In genomic region chr14:102249041-102249440, GRCh38 we compare ENCODE assay signal across 28 cellular contexts. TPM values are rescaled to one million over a fixed set of nuclear protein-coding genes. Genes with fewer than 3 reads are reported as not detected.
DNase-seq lines count a peak whose midpoint lies in the region; ATAC-seq and TF ChIP-seq lines count a peak whose summit lies in the region.
"Had no signal": no experiment of that assay in that cellular context is flagged by ENCODE, and none has a peak within 500 bp of the region (broad histone marks: within the 10 kb centered on the region; RNA-seq: fewer than 3 reads in every experiment).

No MANE protein-coding gene starts in this region.

- H3K36me3 ChIP-seq in GM23248 (ENCODE audit: low read depth) = no peaks in the 10 kb centered on the region
- H3K36me3 ChIP-seq: breast epithelium had no signal

- no peak for TF ChIP-seq CTCF in fibroblast of pulmonary artery (IDR thresholded peaks at IDR 0.05; ENCODE audit: low read length, missing control alignments)

- H3K9ac ChIP-seq in GM23248 = no peak overlapping the region

- no peak overlapping the region for H3K27ac Mint-ChIP-seq in activated CD4-positive, alpha-beta memory T cell treated with anti-CD3 and anti-CD28 coated beads for 36 hours
- H3K27ac Mint-ChIP-seq: activated naive CD8-positive, alpha-beta T cell treated with anti-CD3 and anti-CD28 coated beads, Interleukin-2, amount 10 ng/mL, durations not matched to agents 7 days and 5 days; activated T-helper 2 cell treated with anti-CD3 and anti-CD28 coated beads, Interferon-gamma antibody, Interleukin-2, Interleukin-4, amounts not matched to agents 10 μg/mL and 5 μg/mL and 100 μg/mL, durations not matched to agents 14 hours and 24 hours and 36 hours; CD4-positive, alpha-beta memory T cell; IgD-negative memory B cell; nephron; WTC11 had no signal

- no peaks in the 10 kb centered on the region for H3K9me3 Mint-ChIP-seq in activated CD4-positive, alpha-beta memory T cell treated with anti-CD3 and anti-CD28 coated beads for 36 hours
- H3K9me3 Mint-ChIP-seq: activated naive CD8-positive, alpha-beta T cell treated with anti-CD3 and anti-CD28 coated beads, Interleukin-2, amount 10 ng/mL, durations not matched to agents 7 days and 5 days; activated T-helper 2 cell treated with anti-CD3 and anti-CD28 coated beads, Interferon-gamma antibody, Interleukin-2, Interleukin-4, amounts not matched to agents 10 μg/mL and 5 μg/mL and 100 μg/mL, durations not matched to agents 14 hours and 24 hours and 36 hours; CD4-positive, alpha-beta memory T cell; IgD-negative memory B cell; nephron; WTC11 had no signal

- H3K27me3 ChIP-seq in GM23248 (replicated peaks; ENCODE audit: insufficient read depth) = no peaks in the 10 kb centered on the region
- H3K27me3 ChIP-seq: breast epithelium, heart right ventricle, thyroid gland had no signal

- H3K9me3 ChIP-seq in GM23248 (ENCODE audit: low read depth) = no peaks in the 10 kb centered on the region
- H3K9me3 ChIP-seq: breast epithelium, heart right ventricle, psoas muscle, thyroid gland had no signal

- peak; percentile 9 for DNase-seq in HT1080 (ENCODE audit: low read depth)
- peak; percentile 94 for DNase-seq in amniotic epithelial cell (ENCODE audit: low read depth)
- DNase-seq in fibroblast of pulmonary artery (ENCODE audit: low read depth) = peak; percentile 63
- DNase-seq in posterior vena cava (ENCODE audit: low spot score) = peak; percentile 42
- no peak for DNase-seq in globus pallidus (ENCODE audit: low spot score)
- DNase-seq in activated CD4-positive, alpha-beta memory T cell treated with anti-CD3 and anti-CD28 coated beads for 36 hours = no peak
- DNase-seq in GM23248 = no peak
- DNase-seq: activated CD8-positive, alpha-beta memory T cell treated with anti-CD3 and anti-CD28 coated beads, Interleukin-2, amount 50 U/mL, for 4 hours; activated naive CD8-positive, alpha-beta T cell treated with anti-CD3 and anti-CD28 coated beads, Interleukin-2, amount 10 ng/mL, durations not matched to agents 7 days and 5 days; CD4-positive, alpha-beta memory T cell; cortex of kidney; heart right ventricle; NCI-H2171; NCI-H526 treated with DMSO at 0.1 percent for 48 hours; psoas muscle; RPMI8226; stimulated activated CD4-positive, alpha-beta T cell treated with anti-CD3 and anti-CD28 coated beads, Interleukin-2, amount 100 ng/mL, for 48 hours; stimulated activated naive CD8-positive, alpha-beta T cell treated with anti-CD3 and anti-CD28 coated beads, Interleukin-15, Interleukin-2, amounts not matched to agents 100 U/mL and 50 U/mL, for 24 hours; thyroid gland had no signal

- CTCF ChIA-PET in activated CD4-positive, alpha-beta memory T cell treated with anti-CD3 and anti-CD28 coated beads for 36 hours (lab: Charles Lee) = interaction anchor here (0.6 kb wide), 1 partner anchor 10 kb away, joined by 4 read pairs; no protein-coding TSS in a partner anchor

- H3K4me3 Mint-ChIP-seq in activated CD4-positive, alpha-beta memory T cell treated with anti-CD3 and anti-CD28 coated beads for 36 hours = no peak overlapping the region
- H3K4me3 Mint-ChIP-seq: activated naive CD8-positive, alpha-beta T cell treated with anti-CD3 and anti-CD28 coated beads, Interleukin-2, amount 10 ng/mL, durations not matched to agents 7 days and 5 days; IgD-negative memory B cell; nephron; WTC11 had no signal

- H2AFZ ChIP-seq in GM23248 = no peak overlapping the region

- H3K4me2 ChIP-seq in GM23248 (ENCODE audit: unreplicated experiment) = no peak overlapping the region

- POLR2A ChIA-PET in activated CD4-positive, alpha-beta memory T cell treated with anti-CD3 and anti-CD28 coated beads for 36 hours (lab: Charles Lee) = no interaction called here

- intact Hi-C loops in posterior vena cava (cut with DNase I) = no loop called here
- intact Hi-C loops in activated CD4-positive, alpha-beta memory T cell treated with anti-CD3 and anti-CD28 coated beads for 36 hours (cut with micrococcal nuclease) = no loop called here

- no peaks in the 10 kb centered on the region for H4K20me1 ChIP-seq in GM23248 (ENCODE audit: insufficient read depth)

- no peak overlapping the region for H3K27ac ChIP-seq in GM23248
- H3K27ac ChIP-seq: breast epithelium, heart right ventricle, psoas muscle, SK-N-MC, skin epidermis, thyroid gland had no signal

- H3K4me1 ChIP-seq in GM23248 (ENCODE audit: insufficient read depth) = no peaks in the 10 kb centered on the region
- H3K4me1 ChIP-seq: breast epithelium, psoas muscle, thyroid gland had no signal

- H3K79me2 ChIP-seq in GM23248 (ENCODE audit: insufficient read depth) = peaks cover 4% of the 10 kb centered on the region; the same call in 1 of the 2 replicates

- 96% methylated on average over 12 of the region's 12 CpGs for WGBS in GM23248 (ENCODE audit: low coverage in 1 of 2, low lambda C conversion rate in 2 of 2, missing lambda C conversion rate in 2 of 2), 2 experiments

- H3K36me3 Mint-ChIP-seq in activated CD4-positive, alpha-beta memory T cell treated with anti-CD3 and anti-CD28 coated beads for 36 hours = no peaks in the 10 kb centered on the region
- H3K36me3 Mint-ChIP-seq: activated naive CD8-positive, alpha-beta T cell treated with anti-CD3 and anti-CD28 coated beads, Interleukin-2, amount 10 ng/mL, durations not matched to agents 7 days and 5 days; CD4-positive, alpha-beta memory T cell; IgD-negative memory B cell; WTC11 had no signal

- no peak for ATAC-seq in GM19452 (IDR thresholded peaks at IDR 0.05; ENCODE audit: unreplicated experiment)
- ATAC-seq: heart right ventricle; left lobe of liver; psoas muscle; stimulated activated naive CD8-positive, alpha-beta T cell treated with anti-CD3 and anti-CD28 coated beads, Interleukin-15, Interleukin-2, amounts not matched to agents 100 U/mL and 50 U/mL, for 24 hours had no signal

- H3K27me3 Mint-ChIP-seq in activated CD4-positive, alpha-beta memory T cell treated with anti-CD3 and anti-CD28 coated beads for 36 hours = no peaks in the 10 kb centered on the region
- H3K27me3 Mint-ChIP-seq: activated naive CD8-positive, alpha-beta T cell treated with anti-CD3 and anti-CD28 coated beads, Interleukin-2, amount 10 ng/mL, durations not matched to agents 7 days and 5 days; IgD-negative memory B cell had no signal

- no peaks in the 10 kb centered on the region for H3K9me2 ChIP-seq in GM23248 (ENCODE audit: insufficient read depth)

- in situ Hi-C loops in GM23248 (cut with MboI) = no loop called here

- no peaks in the 10 kb centered on the region for H3F3A ChIP-seq in GM23248 (ENCODE audit: insufficient read depth)

- H3K4me1 Mint-ChIP-seq in activated CD4-positive, alpha-beta memory T cell treated with anti-CD3 and anti-CD28 coated beads for 36 hours (ENCODE audit: low read depth) = no peaks in the 10 kb centered on the region
- H3K4me1 Mint-ChIP-seq: activated naive CD8-positive, alpha-beta T cell treated with anti-CD3 and anti-CD28 coated beads, Interleukin-2, amount 10 ng/mL, durations not matched to agents 7 days and 5 days; CD4-positive, alpha-beta memory T cell; IgD-negative memory B cell; nephron had no signal

- H3K4me3 ChIP-seq in fibroblast of pulmonary artery (replicated peaks; ENCODE audit: low read depth, low read length) (no peak overlapping the region), GM23248 (no peak overlapping the region)
- H3K4me3 ChIP-seq: breast epithelium, heart right ventricle, psoas muscle, SK-N-MC, skin epidermis, thyroid gland had no signal

RNA-seq across cellular contexts. Expression of gene MOK, which starts 55.9 kb away (rescaled TPM):
- total RNA-seq in HT1080 (2014; rRNA removed; shearing (Covaris generic)) = 34.5 and 36.6 TPM in 2 replicates
- 71.9 and 84.1 TPM in 2 replicates for polyA plus RNA-seq in HT1080 (2015; cell fraction: cytosol; rRNA removed)
- 234 and 239 TPM in 2 replicates for polyA plus RNA-seq in HT1080 (2015; cell fraction: nucleus; rRNA removed)
- total RNA-seq in posterior vena cava = 10 to 100 TPM in 1 of 2 donors, 1 to 10 TPM in 1; 8.4 to 10.0 TPM
- 1 to 10 TPM; 2.7 TPM for total RNA-seq in activated CD4-positive, alpha-beta memory T cell treated with anti-CD3 and anti-CD28 coated beads for 36 hours
- total RNA-seq in GM23248 (2014; rRNA removed; shearing (Covaris generic)) = 34.9 and 43.4 TPM in 2 replicates
- polyA plus RNA-seq in GM23248 (2016; fragmentation: Nextera tagmentation; extraction: Ambion mirVana) = 65.8 and 67.9 TPM in 2 replicates

Comparison
In these comparisons a context has a peak if more than half of its experiments do, and no peak if none do; other contexts are left out.
1. DNase-seq: peak in HT1080 (single experiment), amniotic epithelial cell (single experiment), fibroblast of pulmonary artery (single experiment) and posterior vena cava (single experiment); none in globus pallidus (single experiment), activated CD4-positive, alpha-beta memory T cell treated with anti-CD3 and anti-CD28 coated beads for 36 hours (single experiment) and GM23248 (single experiment).